Comparison of ENCODE assay signal across 2 cellular contexts in the genomic region with DNA sequence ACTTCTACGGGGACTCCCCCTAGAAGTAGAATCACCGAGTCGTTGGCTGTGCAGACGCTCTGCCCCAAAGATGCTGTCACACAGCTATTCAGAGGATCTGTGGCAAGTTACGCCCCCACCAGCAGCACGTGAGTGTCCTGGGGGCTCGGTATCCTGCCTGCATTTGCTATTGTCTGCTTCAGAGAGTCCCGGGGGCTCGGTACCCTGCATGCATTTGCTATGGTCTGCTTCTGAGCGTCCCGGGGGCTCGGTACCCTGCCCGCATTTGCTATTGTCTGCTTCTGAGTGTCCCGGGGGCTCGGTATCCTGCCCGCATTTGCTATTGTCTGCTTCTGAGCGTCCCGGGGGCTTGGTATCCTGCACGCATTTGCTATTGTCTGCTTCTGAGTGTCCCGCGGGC.
TF ChIP-seq lines count a peak whose summit lies in the region.

No MANE protein-coding gene starts in this region.

TF ChIP-seq in SK-N-SH, 30 proteins besides CTCF, POLR2A, EP300 and RAD21 (continued from another document):
- no peak for TF ChIP-seq FOXJ3 (CRISPR knock-in tag; IDR thresholded peaks at IDR 0.05)
- TF ChIP-seq, protein P1, sequence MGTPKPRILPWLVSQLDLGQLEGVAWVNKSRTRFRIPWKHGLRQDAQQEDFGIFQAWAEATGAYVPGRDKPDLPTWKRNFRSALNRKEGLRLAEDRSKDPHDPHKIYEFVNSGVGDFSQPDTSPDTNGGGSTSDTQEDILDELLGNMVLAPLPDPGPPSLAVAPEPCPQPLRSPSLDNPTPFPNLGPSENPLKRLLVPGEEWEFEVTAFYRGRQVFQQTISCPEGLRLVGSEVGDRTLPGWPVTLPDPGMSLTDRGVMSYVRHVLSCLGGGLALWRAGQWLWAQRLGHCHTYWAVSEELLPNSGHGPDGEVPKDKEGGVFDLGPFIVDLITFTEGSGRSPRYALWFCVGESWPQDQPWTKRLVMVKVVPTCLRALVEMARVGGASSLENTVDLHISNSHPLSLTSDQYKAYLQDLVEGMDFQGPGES (IDR thresholded peaks at IDR 0.05; ENCODE audit: low read depth, low read length), result no peak
- no peak for TF ChIP-seq ELF1 (IDR thresholded peaks at IDR 0.05)
- TF ChIP-seq EZH2phosphoT487 (IDR thresholded peaks at IDR 0.05; ENCODE audit: borderline replicate concordance, low read depth), result no peak
- no peak for TF ChIP-seq JUND (IDR thresholded peaks at IDR 0.05)
- TF ChIP-seq, protein P2, sequence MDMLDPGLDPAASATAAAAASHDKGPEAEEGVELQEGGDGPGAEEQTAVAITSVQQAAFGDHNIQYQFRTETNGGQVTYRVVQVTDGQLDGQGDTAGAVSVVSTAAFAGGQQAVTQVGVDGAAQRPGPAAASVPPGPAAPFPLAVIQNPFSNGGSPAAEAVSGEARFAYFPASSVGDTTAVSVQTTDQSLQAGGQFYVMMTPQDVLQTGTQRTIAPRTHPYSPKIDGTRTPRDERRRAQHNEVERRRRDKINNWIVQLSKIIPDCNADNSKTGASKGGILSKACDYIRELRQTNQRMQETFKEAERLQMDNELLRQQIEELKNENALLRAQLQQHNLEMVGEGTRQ (IDR thresholded peaks at IDR 0.05; ENCODE audit: borderline replicate concordance, low read depth, low read length), result no peak
TF ChIP-seq in SK-N-SH: peak in this region for 0.

TF ChIP-seq in SK-N-SH treated with all-trans-retinoic acid at 6 μM for 48 hours, 23 proteins besides CTCF, POLR2A, EP300 and RAD21 (continued from another document):
- TF ChIP-seq, protein P3, sequence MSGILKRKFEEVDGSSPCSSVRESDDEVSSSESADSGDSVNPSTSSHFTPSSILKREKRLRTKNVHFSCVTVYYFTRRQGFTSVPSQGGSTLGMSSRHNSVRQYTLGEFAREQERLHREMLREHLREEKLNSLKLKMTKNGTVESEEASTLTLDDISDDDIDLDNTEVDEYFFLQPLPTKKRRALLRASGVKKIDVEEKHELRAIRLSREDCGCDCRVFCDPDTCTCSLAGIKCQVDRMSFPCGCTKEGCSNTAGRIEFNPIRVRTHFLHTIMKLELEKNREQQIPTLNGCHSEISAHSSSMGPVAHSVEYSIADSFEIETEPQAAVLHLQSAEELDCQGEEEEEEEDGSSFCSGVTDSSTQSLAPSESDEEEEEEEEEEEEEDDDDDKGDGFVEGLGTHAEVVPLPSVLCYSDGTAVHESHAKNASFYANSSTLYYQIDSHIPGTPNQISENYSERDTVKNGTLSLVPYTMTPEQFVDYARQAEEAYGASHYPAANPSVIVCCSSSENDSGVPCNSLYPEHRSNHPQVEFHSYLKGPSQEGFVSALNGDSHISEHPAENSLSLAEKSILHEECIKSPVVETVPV (CRISPR knock-in tag; IDR thresholded peaks at IDR 0.05), result no peak
- TF ChIP-seq ZNF8 (CRISPR knock-in tag; IDR thresholded peaks at IDR 0.05) (no peak), ZFP3 (CRISPR knock-in tag; IDR thresholded peaks at IDR 0.05) (no peak), ESRRG (CRISPR knock-in tag; IDR thresholded peaks at IDR 0.05) (no peak), CSDC2 (CRISPR knock-in tag; IDR thresholded peaks at IDR 0.05) (no peak)
- TF ChIP-seq, protein P4, sequence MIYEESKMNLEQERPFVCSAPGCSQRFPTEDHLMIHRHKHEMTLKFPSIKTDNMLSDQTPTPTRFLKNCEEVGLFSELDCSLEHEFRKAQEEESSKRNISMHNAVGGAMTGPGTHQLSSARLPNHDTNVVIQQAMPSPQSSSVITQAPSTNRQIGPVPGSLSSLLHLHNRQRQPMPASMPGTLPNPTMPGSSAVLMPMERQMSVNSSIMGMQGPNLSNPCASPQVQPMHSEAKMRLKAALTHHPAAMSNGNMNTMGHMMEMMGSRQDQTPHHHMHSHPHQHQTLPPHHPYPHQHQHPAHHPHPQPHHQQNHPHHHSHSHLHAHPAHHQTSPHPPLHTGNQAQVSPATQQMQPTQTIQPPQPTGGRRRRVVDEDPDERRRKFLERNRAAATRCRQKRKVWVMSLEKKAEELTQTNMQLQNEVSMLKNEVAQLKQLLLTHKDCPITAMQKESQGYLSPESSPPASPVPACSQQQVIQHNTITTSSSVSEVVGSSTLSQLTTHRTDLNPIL (CRISPR knock-in tag; IDR thresholded peaks at IDR 0.05; ENCODE audit: low read depth), result no peak
- TF ChIP-seq, protein P5, sequence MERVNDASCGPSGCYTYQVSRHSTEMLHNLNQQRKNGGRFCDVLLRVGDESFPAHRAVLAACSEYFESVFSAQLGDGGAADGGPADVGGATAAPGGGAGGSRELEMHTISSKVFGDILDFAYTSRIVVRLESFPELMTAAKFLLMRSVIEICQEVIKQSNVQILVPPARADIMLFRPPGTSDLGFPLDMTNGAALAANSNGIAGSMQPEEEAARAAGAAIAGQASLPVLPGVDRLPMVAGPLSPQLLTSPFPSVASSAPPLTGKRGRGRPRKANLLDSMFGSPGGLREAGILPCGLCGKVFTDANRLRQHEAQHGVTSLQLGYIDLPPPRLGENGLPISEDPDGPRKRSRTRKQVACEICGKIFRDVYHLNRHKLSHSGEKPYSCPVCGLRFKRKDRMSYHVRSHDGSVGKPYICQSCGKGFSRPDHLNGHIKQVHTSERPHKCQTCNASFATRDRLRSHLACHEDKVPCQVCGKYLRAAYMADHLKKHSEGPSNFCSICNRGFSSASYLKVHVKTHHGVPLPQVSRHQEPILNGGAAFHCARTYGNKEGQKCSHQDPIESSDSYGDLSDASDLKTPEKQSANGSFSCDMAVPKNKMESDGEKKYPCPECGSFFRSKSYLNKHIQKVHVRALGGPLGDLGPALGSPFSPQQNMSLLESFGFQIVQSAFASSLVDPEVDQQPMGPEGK (CRISPR knock-in tag; IDR thresholded peaks at IDR 0.05; ENCODE audit: borderline replicate concordance), result no peak
